ENCODE assay signal across 1 cellular context in genomic region chr10:77281719-77282118, GRCh38.
TF ChIP-seq lines count a peak whose summit lies in the region.

No MANE protein-coding gene starts in this region.

TF ChIP-seq in WTC11, 78 proteins besides CTCF, POLR2A, EP300 and RAD21 (continued from another document):
- no peak for TF ChIP-seq IRF1 (CRISPR knock-in tag; IDR thresholded peaks at IDR 0.05)
- TF ChIP-seq ZNF425 (CRISPR knock-in tag; conservative IDR thresholded peaks at IDR 0.05), result no peak
TF ChIP-seq in WTC11: peak in this region for 0.
